ENCODE assay signal across 8 cellular contexts in genomic region chr6:158999154-158999668, GRCh38. TPM values are rescaled to one million over a fixed set of nuclear protein-coding genes. Genes with fewer than 3 reads are reported as not detected.
A peak's percentile ranks its signal among the peaks of the same experiment; 100 is the strongest.
DNase-seq lines count a peak whose midpoint lies in the region; ATAC-seq and TF ChIP-seq lines count a peak whose summit lies in the region.

No MANE protein-coding gene starts in this region.

- H3K4me3 Mint-ChIP-seq in CD4-positive, CD25-positive, alpha-beta regulatory T cell, result peak overlapping the region; percentile 97 to 99 (median 98)

- H3K36me3 ChIP-seq in CD4-positive, CD25-positive, alpha-beta regulatory T cell (ENCODE audit: control insufficient read depth, insufficient read depth, low read length), result no peaks in the 10 kb centered on the region
- H3K36me3 ChIP-seq in kidney epithelial cell (ENCODE audit: control insufficient read depth, insufficient read depth, low read length) (no peaks in the 10 kb centered on the region), stomach smooth muscle (ENCODE audit: control insufficient read depth in 2 of 2, insufficient read depth in 2 of 2, low read length in 2 of 2) (no peaks in the 10 kb centered on the region)

- ATAC-seq in CD4-positive, CD25-positive, alpha-beta regulatory T cell (ENCODE audit: low read depth in 2 of 2), result peak; percentile 19 to 23
- ATAC-seq in GM21367 (IDR thresholded peaks at IDR 0.05; ENCODE audit: unreplicated experiment) (peak; percentile 24), GM21737 (IDR thresholded peaks at IDR 0.05; ENCODE audit: unreplicated experiment) (no peak)

- H3K36me3 Mint-ChIP-seq in CD4-positive, CD25-positive, alpha-beta regulatory T cell, result peaks cover 10% of the 10 kb centered on the region

- peaks cover 23% of the 10 kb centered on the region for H3K4me1 ChIP-seq in CD4-positive, CD25-positive, alpha-beta regulatory T cell (ENCODE audit: control insufficient read depth, insufficient read depth, low read length, poor library complexity, severe bottlenecking)
- H3K4me1 ChIP-seq in stomach smooth muscle (ENCODE audit: control insufficient read depth, insufficient read depth, low read length), result peaks cover 6% of the 10 kb centered on the region

- peak in 1 of 3 donors; percentile 20 for DNase-seq in CD4-positive, CD25-positive, alpha-beta regulatory T cell
- DNase-seq in HS-5 (ENCODE audit: low read depth) (peak; percentile 22), amniotic epithelial cell (ENCODE audit: low read depth) (peak; percentile 22), kidney epithelial cell (ENCODE audit: low read depth) (no peak), NCI-H1417 (lab: John Stamatoyannopoulos, UW) (no peak)

- peaks cover 4% of the 10 kb centered on the region for H3K27me3 Mint-ChIP-seq in CD4-positive, CD25-positive, alpha-beta regulatory T cell

- no peak for TF ChIP-seq CTCF in kidney epithelial cell (IDR thresholded peaks at IDR 0.05; ENCODE audit: insufficient read depth, low read length, poor library complexity, severe bottlenecking)

- H3K27ac ChIP-seq in CD4-positive, CD25-positive, alpha-beta regulatory T cell (ENCODE audit: insufficient read depth, low read length, poor library complexity, severe bottlenecking), result peak overlapping the region; percentile 71
- peak overlapping the region; percentile 64 for H3K27ac ChIP-seq in stomach smooth muscle (ENCODE audit: low read length)

- peaks cover 20 to 39% (median 25%) of the 10 kb centered on the region in 4 donors for H3K4me1 Mint-ChIP-seq in CD4-positive, CD25-positive, alpha-beta regulatory T cell

- H3K27me3 ChIP-seq in CD4-positive, CD25-positive, alpha-beta regulatory T cell (ENCODE audit: control insufficient read depth, insufficient read depth, low read length), result no peaks in the 10 kb centered on the region
- H3K27me3 ChIP-seq in kidney epithelial cell (ENCODE audit: control insufficient read depth, insufficient read depth, low read length) (no peaks in the 10 kb centered on the region), stomach smooth muscle (ENCODE audit: control insufficient read depth in 1 of 2, insufficient read depth in 2 of 2, low read length in 2 of 2) (no peaks in the 10 kb centered on the region)

- H3K9me3 Mint-ChIP-seq in CD4-positive, CD25-positive, alpha-beta regulatory T cell, result no peaks in the 10 kb centered on the region

- H3K9ac ChIP-seq in stomach smooth muscle (ENCODE audit: low read length in 2 of 2), result peak overlapping the region; percentile 65 to 81

- H3K9me3 ChIP-seq in CD4-positive, CD25-positive, alpha-beta regulatory T cell (ENCODE audit: control insufficient read depth in 2 of 2, low read length in 2 of 2), result no peaks in the 10 kb centered on the region
- H3K9me3 ChIP-seq in stomach smooth muscle (ENCODE audit: control insufficient read depth in 2 of 2, low read length in 2 of 2), result no peaks in the 10 kb centered on the region

- H3K4me3 ChIP-seq in CD4-positive, CD25-positive, alpha-beta regulatory T cell (ENCODE audit: low read depth, low read length), result peak overlapping the region; percentile 86
- peak overlapping the region; percentile 80 for H3K4me3 ChIP-seq in kidney epithelial cell (ENCODE audit: low read depth, low read length)
- H3K4me3 ChIP-seq in stomach smooth muscle (ENCODE audit: low read length in 2 of 2), result peak overlapping the region; percentile 78 to 95

- peak overlapping the region; percentile 83 to 91 (median 91) for H3K27ac Mint-ChIP-seq in CD4-positive, CD25-positive, alpha-beta regulatory T cell

RNA-seq across cellular contexts. Expression of gene RSPH3, which starts 0.8 kb away (rescaled TPM):
- 1.5 TPM for total RNA-seq in CD4-positive, CD25-positive, alpha-beta regulatory T cell
- polyA plus RNA-seq in CD4-positive, CD25-positive, alpha-beta regulatory T cell, result 1 to 10 TPM; 2.0 to 3.4 (median 2.5) TPM
- 7.1 and 8.3 TPM in 2 replicates for total RNA-seq in kidney epithelial cell

RNA-seq across cellular contexts. Expression of gene TAGAP, which starts 45.6 kb away (rescaled TPM):
- total RNA-seq in CD4-positive, CD25-positive, alpha-beta regulatory T cell, result 330 TPM
- 100 to 1,000 TPM; 105 to 191 (median 161) TPM for polyA plus RNA-seq in CD4-positive, CD25-positive, alpha-beta regulatory T cell
- 0.96 and 1.2 TPM in 2 replicates for total RNA-seq in kidney epithelial cell

Comparison
In these comparisons a context has a peak if more than half of its experiments do, and no peak if none do; other contexts are left out.
1. DNase-seq: peak in HS-5 (single experiment) and amniotic epithelial cell (single experiment); none in kidney epithelial cell (single experiment) and NCI-H1417 (0 of 3).
2. RNA of gene TAGAP, which starts 45.6 kb away (total RNA-seq): 330 TPM in CD4-positive, CD25-positive, alpha-beta regulatory T cell (single experiment); 0.96 to 1.2 TPM in kidney epithelial cell; every median in the first group is over 100 times any median in the second.
3. Peak in every context shown above with its lines, with median percentiles within 50 percentile points of each other: H3K4me3 ChIP-seq.